ENCODE assay signal across 30 cellular contexts in the genomic region with DNA sequence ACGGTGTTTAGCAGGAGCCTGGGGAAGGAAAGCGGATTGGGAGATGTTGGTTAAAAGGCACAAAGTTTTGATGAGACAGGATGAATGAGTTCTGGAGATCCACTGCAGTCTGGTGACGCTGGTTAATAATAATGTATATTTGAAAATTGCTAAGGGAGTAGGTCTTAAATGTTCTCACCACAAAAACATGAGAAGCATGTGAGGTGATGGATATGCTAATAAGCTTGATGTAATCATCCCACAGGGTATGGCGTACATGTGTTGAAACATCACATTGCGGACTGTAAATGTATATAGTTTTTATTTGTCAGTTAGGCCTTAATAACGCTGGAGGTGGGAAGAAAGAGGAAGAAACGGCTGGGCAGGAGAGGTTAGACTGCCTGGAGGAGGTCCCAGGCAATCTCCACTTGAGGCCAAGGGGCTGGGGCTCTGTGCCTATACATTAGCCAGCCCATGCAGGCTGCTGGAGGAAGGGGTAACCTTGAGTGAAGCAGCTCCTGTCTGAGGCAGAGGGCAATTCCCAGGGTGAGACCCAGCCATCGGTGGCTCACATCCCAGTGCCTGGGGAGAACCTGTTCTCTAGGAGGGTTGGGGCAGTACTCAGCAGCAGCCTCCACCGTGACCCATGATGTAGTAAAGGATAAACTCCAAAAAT.
"Had no signal": no experiment of that assay in that cellular context is flagged by ENCODE, and none has a peak within 500 bp of the region (broad histone marks: within the 10 kb centered on the region; RNA-seq: fewer than 3 reads in every experiment).

No MANE protein-coding gene starts in this region.

- H3K36me3 ChIP-seq: esophagus squamous epithelium, right atrium auricular region, stomach, tibial nerve, WERI-Rb-1 had no signal

- H3K4me3 ChIP-seq: body of pancreas, esophagus squamous epithelium, right atrium auricular region, stomach, tibial nerve had no signal

- H3K4me3 Mint-ChIP-seq: activated naive CD8-positive, alpha-beta T cell; mesothelial cell of epicardium; naive thymus-derived CD8-positive, alpha-beta T cell; neural crest cell; stimulated activated naive B cell treated with anti-CD40 and anti-IgM and Interleukin-4, amounts not matched to agents 10 μg/mL and 1 μg/mL and 100 μg/mL, for 72 hours; T-helper 1 cell treated with Interleukin-12 subunit alpha and Interleukin-12 subunit beta and Interleukin-4 antibody, amounts not matched to agents 30 μg/mL and 1 μg/mL, for 36 hours had no signal

- H3K9me3 Mint-ChIP-seq: T-helper 1 cell treated with Interleukin-12 subunit alpha and Interleukin-12 subunit beta and Interleukin-4 antibody, amounts not matched to agents 30 μg/mL and 1 μg/mL, for 36 hours had no signal

- DNase-seq: activated CD4-positive, alpha-beta T cell treated with anti-CD3 and anti-CD28 coated beads for 48 hours; activated CD4-positive, alpha-beta T cell treated with anti-CD3 and anti-CD28 coated beads, Interleukin-2, amount 50 U/mL, for 48 hours; activated CD8-positive, alpha-beta memory T cell treated with anti-CD3 and anti-CD28 coated beads for 24 hours; activated effector memory CD4-positive, alpha-beta T cell treated with Interleukin-2 at 50 U/mL for 16 hours; activated naive CD4-positive, alpha-beta T cell treated with Interleukin-2 at 50 U/mL for 16 hours; anterior cingulate cortex; body of pancreas; esophagus squamous epithelium; glutamatergic neuron; left ventricle myocardium superior; naive thymus-derived CD8-positive, alpha-beta T cell; nucleus accumbens; stimulated activated CD4-positive, alpha-beta T cell treated with anti-CD3 and anti-CD28 coated beads, Interleukin-15, amount 100 ng/mL, for 24 hours; stimulated activated CD4-positive, alpha-beta T cell treated with anti-CD3 and anti-CD28 coated beads, Interleukin-2, amount 100 ng/mL, for 24 hours; stimulated activated naive B cell treated with anti-CD40 and anti-IgM and Interleukin-4, amounts not matched to agents 10 μg/mL and 1 μg/mL and 100 μg/mL, for 72 hours; stomach; T-helper 9 cell; WERI-Rb-1 had no signal

- H3K4me1 Mint-ChIP-seq: mesothelial cell of epicardium; naive thymus-derived CD8-positive, alpha-beta T cell; stimulated activated naive B cell treated with anti-CD40 and anti-IgM and Interleukin-4, amounts not matched to agents 10 μg/mL and 1 μg/mL and 100 μg/mL, for 72 hours had no signal

- H3K4me1 ChIP-seq: body of pancreas, esophagus squamous epithelium, parathyroid adenoma, right atrium auricular region, stomach, tibial nerve had no signal

- H3K27ac Mint-ChIP-seq: activated naive CD8-positive, alpha-beta T cell; mesothelial cell of epicardium; stimulated activated naive B cell treated with anti-CD40 and anti-IgM and Interleukin-4, amounts not matched to agents 10 μg/mL and 1 μg/mL and 100 μg/mL, for 72 hours; T-helper 1 cell treated with Interleukin-12 subunit alpha and Interleukin-12 subunit beta and Interleukin-4 antibody, amounts not matched to agents 30 μg/mL and 1 μg/mL, for 36 hours had no signal

- ATAC-seq: activated CD4-positive, CD25-positive, alpha-beta regulatory T cell treated with anti-CD3 and anti-CD28 coated beads, Interleukin-2, amount 50 U/mL, for 24 hours; body of pancreas; left ventricle myocardium superior; naive thymus-derived CD8-positive, alpha-beta T cell; stimulated activated naive B cell treated with anti-CD40 and anti-IgM and Interleukin-4, amounts not matched to agents 10 μg/mL and 1 μg/mL and 100 μg/mL, for 72 hours had no signal

- H3K9me3 ChIP-seq: body of pancreas, esophagus squamous epithelium, stomach had no signal

- H3K36me3 Mint-ChIP-seq: activated naive CD8-positive, alpha-beta T cell; mesothelial cell of epicardium; naive thymus-derived CD8-positive, alpha-beta T cell; stimulated activated naive B cell treated with anti-CD40 and anti-IgM and Interleukin-4, amounts not matched to agents 10 μg/mL and 1 μg/mL and 100 μg/mL, for 72 hours had no signal

- H3K27me3 ChIP-seq: body of pancreas, esophagus squamous epithelium, right atrium auricular region, stomach, tibial nerve had no signal

- FAIRE-seq: endothelial cell of umbilical vein, frontal cortex, islet of Langerhans, TTC549 had no signal

- H3K27me3 Mint-ChIP-seq: stimulated activated naive B cell treated with anti-CD40 and anti-IgM and Interleukin-4, amounts not matched to agents 10 μg/mL and 1 μg/mL and 100 μg/mL, for 72 hours had no signal

- H3K27ac ChIP-seq: body of pancreas, esophagus squamous epithelium, parathyroid adenoma, right atrium auricular region, stomach, tibial nerve, WERI-Rb-1 had no signal
